ENCODE assay signal across 8 cellular contexts in the genomic region with DNA sequence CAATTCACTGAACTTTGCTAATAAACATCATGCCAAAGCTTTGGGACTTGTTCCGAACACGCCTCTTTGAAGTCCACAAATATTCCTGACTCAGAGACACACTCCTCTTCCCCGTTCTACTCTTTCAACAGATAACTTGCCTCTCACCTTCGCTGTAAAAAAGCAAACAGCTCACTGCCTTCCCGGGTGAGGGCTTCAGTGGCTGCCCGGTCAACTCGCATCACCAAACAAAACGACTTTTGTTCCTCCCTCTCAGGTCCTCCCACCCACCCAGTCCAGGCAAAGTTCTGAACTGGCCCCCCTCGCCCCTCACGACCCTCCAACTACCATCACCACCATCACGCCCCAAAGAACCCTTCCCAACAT. TPM values are rescaled to one million over a fixed set of nuclear protein-coding genes. Genes with fewer than 3 reads are reported as not detected.
DNase-seq lines count a peak whose midpoint lies in the region; ATAC-seq, FAIRE-seq and TF ChIP-seq lines count a peak whose summit lies in the region.

No MANE protein-coding gene starts in this region.

- H3K4me3 ChIP-seq in SJCRH30: peak overlapping the region; percentile 89
- peak overlapping the region; percentile 50 for H3K4me3 ChIP-seq in psoas muscle

- intact Hi-C loops in psoas muscle (cut with DNase I): loop anchor here in 1 of 2 donors (5.0 kb wide), 1 partner anchor 273 kb away; no protein-coding TSS in a partner anchor

- H3K27ac ChIP-seq in SJCRH30 (peak overlapping the region; percentile 89), psoas muscle (peak overlapping the region; percentile 96)

- 3 to 15% (median 6%) methylated on average over 11 of the region's 11 CpGs for WGBS in psoas muscle, 3 donors

- H3K4me1 ChIP-seq in SJCRH30 (peaks cover 32% of the 10 kb centered on the region), psoas muscle (peaks cover 7% of the 10 kb centered on the region)

- H3K9me3 ChIP-seq in SJCRH30 (replicated peaks): no peaks in the 10 kb centered on the region
- H3K9me3 ChIP-seq in psoas muscle: no peaks in the 10 kb centered on the region

- peak; percentile 41 for DNase-seq in GM13976 (ENCODE audit: low spot score)
- peak; percentile 65 to 70 for DNase-seq in SJCRH30
- DNase-seq in fibroblast of peridontal ligament (ENCODE audit: extremely low read depth): peak; percentile 74
- peak; percentile 22 to 59 for DNase-seq in psoas muscle
- DNase-seq in activated CD4-positive, CD25-positive, alpha-beta regulatory T cell (lab: John Stamatoyannopoulos, UW): no peak
- DNase-seq in RPMI8226: no peak
- no peak for DNase-seq in NOMO-1 treated with DMSO at 0.1 percent for 48 hours (lab: John Stamatoyannopoulos, UW; ENCODE audit: unreplicated experiment)
- no peak for DNase-seq in HTR-8/SVneo (ENCODE audit: insufficient read length, low spot score)

- ATAC-seq in psoas muscle: peak in 2 of 4 donors; percentile 29 to 34

- no peak for TF ChIP-seq CTCF in GM13976 (IDR thresholded peaks at IDR 0.05; ENCODE audit: borderline replicate concordance, control extremely low read depth, extremely low read depth, insufficient read depth, missing control alignments)
- no peak for TF ChIP-seq CTCF in psoas muscle (IDR thresholded peaks at IDR 0.05)

- H3K36me3 ChIP-seq in SJCRH30 (peaks cover 31% of the 10 kb centered on the region), psoas muscle (ENCODE audit: insufficient read depth in 1 of 2, low read depth in 1 of 2) (peaks cover 2 to 24% of the 10 kb centered on the region in 2 donors)

- no peak for FAIRE-seq in HTR-8/SVneo (lab: Jason Lieb, UNC)

- in situ Hi-C loops in GM13976 (cut with MboI; ENCODE audit: low sequenced_read_pairs, unreplicated experiment): no loop called here

- no peaks in the 10 kb centered on the region; the same call in 1 of the 2 replicates for H3K27me3 ChIP-seq in SJCRH30
- H3K27me3 ChIP-seq in psoas muscle (ENCODE audit: insufficient read depth in 3 of 3, low read length in 2 of 3): no peaks in the 10 kb centered on the region

RNA-seq across cellular contexts. Expression of gene CCN1, which starts 0.5 kb away (rescaled TPM):
- total RNA-seq in SJCRH30 (2014; rRNA removed; shearing (Covaris generic)): 7.6 and 8.1 TPM in 2 replicates
- 100 to 1,000 TPM in 2 of 4 donors, 10 to 100 TPM in 2; 43.3 to 171 (median 103) TPM for total RNA-seq in psoas muscle
- polyA plus RNA-seq in psoas muscle: 10 to 100 TPM in 2 of 3 donors, 1 to 10 TPM in 1; 10.0 to 21.6 (median 20.5) TPM

Comparison
In these comparisons a context has a peak if more than half of its experiments do, and no peak if none do; other contexts are left out.
1. DNase-seq: peak in GM13976 (single experiment), SJCRH30 (2 of 2), fibroblast of peridontal ligament (single experiment) and psoas muscle (2 of 2); none in activated CD4-positive, CD25-positive, alpha-beta regulatory T cell (0 of 4), RPMI8226 (single experiment), NOMO-1 treated with DMSO at 0.1 percent for 48 hours (single experiment) and HTR-8/SVneo (single experiment).